Comparison of ENCODE assay signal across 29 cellular contexts in genomic region chr2:158661231-158661630, GRCh38.
DNase-seq lines count a peak whose midpoint lies in the region; ATAC-seq and TF ChIP-seq lines count a peak whose summit lies in the region.
"Had no signal": no experiment of that assay in that cellular context is flagged by ENCODE, and none has a peak within 500 bp of the region (broad histone marks: within the 10 kb centered on the region; RNA-seq: fewer than 3 reads in every experiment).

No MANE protein-coding gene starts in this region.

- H3K79me1 ChIP-seq in neuronal stem cell (ENCODE audit: low read depth, low read length): no peaks in the 10 kb centered on the region

- no peak overlapping the region for H4K91ac ChIP-seq in neuronal stem cell (ENCODE audit: low read depth, low read length, poor library complexity)

- peak overlapping the region; percentile 25 for H3K23ac ChIP-seq in neuronal stem cell (ENCODE audit: low read depth, low read length, poor library complexity)

- no peak overlapping the region for H3K27ac ChIP-seq in lung (ENCODE audit: low read depth in 1 of 2, low read length in 1 of 2)
- H3K27ac ChIP-seq in neuronal stem cell (replicated peaks; ENCODE audit: low read length): no peak overlapping the region
- H3K27ac ChIP-seq: 22Rv1; A549; BLaER1; BLaER1 treated with 17β-estradiol and CSF1 and Interleukin-3, amounts not matched to agents 10 nM and 100 nM; C4-2B had no signal

- H2BK15ac ChIP-seq in neuronal stem cell (ENCODE audit: low read length): no peak overlapping the region

- H3K27me3 ChIP-seq in lung (ENCODE audit: control insufficient read depth, insufficient read depth) (no peaks in the 10 kb centered on the region), neuronal stem cell (ENCODE audit: control insufficient read depth in 3 of 3, insufficient read depth in 3 of 3, low read depth in 1 of 3, low read length in 3 of 3) (no peaks in the 10 kb centered on the region)
- H3K27me3 ChIP-seq: BE2C; BLaER1; BLaER1 treated with 17β-estradiol and CSF1 and Interleukin-3, amounts not matched to agents 10 nM and 100 nM had no signal

- H3K9me3 ChIP-seq in lung (ENCODE audit: control insufficient read depth in 2 of 2, insufficient read depth in 1 of 2, low read length in 1 of 2) (no peaks in the 10 kb centered on the region), neuronal stem cell (replicated peaks in 1 of 2; ENCODE audit: control insufficient read depth in 2 of 2, insufficient read depth in 1 of 2, low read depth in 1 of 2, low read length in 2 of 2) (no peaks in the 10 kb centered on the region)
- H3K9me3 ChIP-seq: A549; BE2C; BLaER1; BLaER1 treated with 17β-estradiol and CSF1 and Interleukin-3, amounts not matched to agents 10 nM and 100 nM; Caco-2 had no signal

- no peak overlapping the region for H3K14ac ChIP-seq in neuronal stem cell (ENCODE audit: low read length)

- H2AFZ ChIP-seq in neuronal stem cell (ENCODE audit: low read length): no peak overlapping the region

- H3K18ac ChIP-seq in neuronal stem cell (ENCODE audit: low read length): no peak overlapping the region

- peak; percentile 17 for DNase-seq in lung (ENCODE audit: low spot score)
- no peak for DNase-seq in neuronal stem cell (ENCODE audit: low spot score)
- DNase-seq in NCI-H1694 treated with DMSO at 0.1 percent for 48 hours (lab: John Stamatoyannopoulos, UW): no peak
- DNase-seq in NCI-H2081 treated with DMSO at 0.1 percent for 48 hours (lab: John Stamatoyannopoulos, UW): no peak
- DNase-seq: 8988T; ACHN; AML-193; BE2C; C1 segment of cervical spinal cord; Caco-2; Calu3; CD4-positive, alpha-beta memory T cell; CD4-positive, alpha-beta T cell; CD4-positive, CD25-positive, alpha-beta regulatory T cell; CD8-positive, alpha-beta memory T cell; CD8-positive, alpha-beta T cell; COR-L47; DMS 273 treated with DMSO at 0.1 percent for 48 hours; DMS153; DMS53; DMS79; DMS79 treated with DMSO at 0.1 percent for 48 hours; DND-41; EL had no signal

- no peak overlapping the region for H2BK12ac ChIP-seq in neuronal stem cell (ENCODE audit: low read length)

- H3K4me1 ChIP-seq in lung (ENCODE audit: control insufficient read depth in 2 of 2, insufficient read depth in 2 of 2, low read length in 2 of 2) (peaks cover 4 to 11% of the 10 kb centered on the region in 2 donors), neuronal stem cell (ENCODE audit: control insufficient read depth in 2 of 2, insufficient read depth in 1 of 2, low read depth in 1 of 2, low read length in 2 of 2) (no peaks in the 10 kb centered on the region)
- H3K4me1 ChIP-seq: A549, BE2C, Caco-2 had no signal

- no peak overlapping the region for H4K8ac ChIP-seq in neuronal stem cell (ENCODE audit: low read depth, low read length)

- no peak overlapping the region for H2BK5ac ChIP-seq in neuronal stem cell (ENCODE audit: low read length)

- H3K4me3 ChIP-seq in lung: no peak overlapping the region
- H3K4me3 ChIP-seq in neuronal stem cell (ENCODE audit: low read length in 2 of 2): no peak overlapping the region
- H3K4me3 ChIP-seq: A549; BLaER1; BLaER1 treated with 17β-estradiol and CSF1 and Interleukin-3, amounts not matched to agents 10 nM and 100 nM had no signal

- H3K4me2 ChIP-seq in neuronal stem cell (ENCODE audit: insufficient read depth, low read length, poor library complexity, severe bottlenecking): no peak overlapping the region
- H3K4me2 ChIP-seq: A549; BLaER1; BLaER1 treated with 17β-estradiol and CSF1 and Interleukin-3, amounts not matched to agents 10 nM and 100 nM had no signal

- H3K9ac ChIP-seq in neuronal stem cell (ENCODE audit: low read depth, low read length, poor library complexity): no peak overlapping the region
- H3K9ac ChIP-seq: BLaER1; BLaER1 treated with 17β-estradiol and CSF1 and Interleukin-3, amounts not matched to agents 10 nM and 100 nM had no signal

- no peak overlapping the region for H2BK120ac ChIP-seq in neuronal stem cell (ENCODE audit: low read depth, low read length)

- no peak for TF ChIP-seq CTCF in lung (IDR thresholded peaks at IDR 0.05; ENCODE audit: control extremely low read depth, extremely low read depth)

- no peak overlapping the region for H3K4ac ChIP-seq in neuronal stem cell (ENCODE audit: low read length)

- H3K36me3 ChIP-seq in lung (ENCODE audit: control insufficient read depth in 2 of 2, insufficient read depth in 2 of 2, low read length in 2 of 2) (peaks cover 9 to 29% of the 10 kb centered on the region in 2 donors), neuronal stem cell (replicated peaks in 1 of 2; ENCODE audit: control insufficient read depth in 2 of 2, insufficient read depth in 2 of 2, low read length in 2 of 2) (peaks cover 38 to 56% of the 10 kb centered on the region in 2 donors)
- H3K36me3 ChIP-seq: BE2C had no signal

- no peak overlapping the region for H2AK5ac ChIP-seq in neuronal stem cell (ENCODE audit: low read depth, low read length)

- WGBS in lung, 2 donors: 91 to 97% methylated on average over 14 of the region's 14 CpGs
- WGBS in neuronal stem cell (ENCODE audit: extremely low coverage in 2 of 2, insufficient read length in 2 of 2, insufficient replicate concordance in 1 of 2), 2 donors: no CpG with 5 or more reads among the region's 14 CpGs

- ATAC-seq in lung (ENCODE audit: insufficient read depth, low FRiP score): no peak
- ATAC-seq: A549; CD8-positive, alpha-beta T cell had no signal
